ENCODE assay signal across 11 cellular contexts in genomic region chr12:62291888-62292760, GRCh38. TPM values are rescaled to one million over a fixed set of nuclear protein-coding genes. Genes with fewer than 3 reads are reported as not detected.
DNase-seq lines count a peak whose midpoint lies in the region; ATAC-seq lines count a peak whose summit lies in the region.
"Had no signal": no experiment of that assay in that cellular context is flagged by ENCODE, and none has a peak within 500 bp of the region (broad histone marks: within the 10 kb centered on the region; RNA-seq: fewer than 3 reads in every experiment).

No MANE protein-coding gene starts in this region.

- CTCF ChIA-PET in activated CD4-positive, alpha-beta T cell treated with anti-CD3 and anti-CD28 coated beads for 36 hours (lab: Charles Lee), result interaction anchor here (1.1 to 2.1 kb wide), 3 partner anchors 7 to 21 kb away, joined by 3 to 7 read pairs (median 4); no protein-coding TSS in a partner anchor

- peaks cover 76% of the 10 kb centered on the region for H3K4me1 Mint-ChIP-seq in activated CD4-positive, alpha-beta T cell treated with anti-CD3 and anti-CD28 coated beads for 36 hours
- H3K4me1 Mint-ChIP-seq in activated naive CD8-positive, alpha-beta T cell treated with anti-CD3 and anti-CD28 coated beads, Interleukin-2, amount 10 ng/mL, durations not matched to agents 7 days and 5 days, result peaks cover 62% of the 10 kb centered on the region
- H3K4me1 Mint-ChIP-seq: brain had no signal

- no peaks in the 10 kb centered on the region for H3K4me1 ChIP-seq in SJCRH30
- H3K4me1 ChIP-seq: SJSA1 had no signal

- H3K4me3 Mint-ChIP-seq in activated CD4-positive, alpha-beta T cell treated with anti-CD3 and anti-CD28 coated beads for 36 hours, result no peak overlapping the region
- peak overlapping the region; percentile 11 for H3K4me3 Mint-ChIP-seq in activated naive CD8-positive, alpha-beta T cell treated with anti-CD3 and anti-CD28 coated beads, Interleukin-2, amount 10 ng/mL, durations not matched to agents 7 days and 5 days
- H3K4me3 Mint-ChIP-seq: brain had no signal

- intact Hi-C loops in activated CD4-positive, alpha-beta T cell treated with anti-CD3 and anti-CD28 coated beads for 36 hours (cut with DNase I, micrococcal nuclease), result loop anchor here (1.0 to 2.0 kb wide), 2 partner anchors 28 to 31 kb away; partner anchors contain the start of gene USP15 (in 1 of the 2)

- H3K36me3 Mint-ChIP-seq in activated CD4-positive, alpha-beta T cell treated with anti-CD3 and anti-CD28 coated beads for 36 hours (ENCODE audit: low read depth), result peaks cover 71% of the 10 kb centered on the region
- H3K36me3 Mint-ChIP-seq in activated naive CD8-positive, alpha-beta T cell treated with anti-CD3 and anti-CD28 coated beads, Interleukin-2, amount 10 ng/mL, durations not matched to agents 7 days and 5 days, result peaks cover 70% of the 10 kb centered on the region

- no peaks in the 10 kb centered on the region for H3K27me3 Mint-ChIP-seq in activated CD4-positive, alpha-beta T cell treated with anti-CD3 and anti-CD28 coated beads for 36 hours
- H3K27me3 Mint-ChIP-seq in activated naive CD8-positive, alpha-beta T cell treated with anti-CD3 and anti-CD28 coated beads, Interleukin-2, amount 10 ng/mL, durations not matched to agents 7 days and 5 days, result no peaks in the 10 kb centered on the region

- peak overlapping the region; percentile 53 for H3K27ac Mint-ChIP-seq in activated CD4-positive, alpha-beta T cell treated with anti-CD3 and anti-CD28 coated beads for 36 hours
- H3K27ac Mint-ChIP-seq in activated naive CD8-positive, alpha-beta T cell treated with anti-CD3 and anti-CD28 coated beads, Interleukin-2, amount 10 ng/mL, durations not matched to agents 7 days and 5 days, result no peak overlapping the region

- peaks cover 13% of the 10 kb centered on the region for H3K36me3 ChIP-seq in SJCRH30

- no peaks in the 10 kb centered on the region for H3K27me3 ChIP-seq in SJCRH30
- H3K27me3 ChIP-seq: SJSA1, spleen had no signal

- H3K4me3 ChIP-seq in SJCRH30, result no peak overlapping the region
- H3K4me3 ChIP-seq: SJSA1, spleen had no signal

- peak; percentile 86 for ATAC-seq in activated CD4-positive, alpha-beta T cell treated with anti-CD3 and anti-CD28 coated beads for 36 hours
- ATAC-seq in activated naive CD8-positive, alpha-beta T cell treated with anti-CD3 and anti-CD28 coated beads, Interleukin-2, amount 10 ng/mL, durations not matched to agents 7 days and 5 days (ENCODE audit: low read depth), result peak; percentile 37

- H3K27ac ChIP-seq in SJCRH30, result no peak overlapping the region
- H3K27ac ChIP-seq: SJSA1 had no signal

- H3K9me3 ChIP-seq in SJCRH30 (replicated peaks), result no peaks in the 10 kb centered on the region
- H3K9me3 ChIP-seq: SJSA1 had no signal

- peaks cover 27% of the 10 kb centered on the region for H3K9me3 Mint-ChIP-seq in activated CD4-positive, alpha-beta T cell treated with anti-CD3 and anti-CD28 coated beads for 36 hours (ENCODE audit: low read depth)
- H3K9me3 Mint-ChIP-seq in activated naive CD8-positive, alpha-beta T cell treated with anti-CD3 and anti-CD28 coated beads, Interleukin-2, amount 10 ng/mL, durations not matched to agents 7 days and 5 days, result peaks cover 15% of the 10 kb centered on the region

- peak; percentile 56 for DNase-seq in activated CD4-positive, alpha-beta T cell treated with anti-CD3 and anti-CD28 coated beads for 36 hours
- DNase-seq in activated CD4-positive, alpha-beta T cell treated with anti-CD3 and anti-CD28 coated beads for 1 hour, result no peak
- DNase-seq in HT1080 (ENCODE audit: low read depth), result peak; percentile 65
- no peak for DNase-seq in activated naive CD8-positive, alpha-beta T cell treated with anti-CD3 and anti-CD28 coated beads, Interleukin-2, amount 10 ng/mL, durations not matched to agents 7 days and 5 days
- DNase-seq in renal cortical epithelial cell (ENCODE audit: low read depth), result peak; percentile 71
- DNase-seq in NOMO-1 (lab: John Stamatoyannopoulos, UW; ENCODE audit: unreplicated experiment in 2 of 2), result no peak
- DNase-seq in SJCRH30, result no peak
- DNase-seq in NCI-H1694 treated with DMSO at 0.1 percent for 48 hours (lab: John Stamatoyannopoulos, UW), result no peak
- DNase-seq: spleen had no signal

- POLR2A ChIA-PET in activated CD4-positive, alpha-beta T cell treated with anti-CD3 and anti-CD28 coated beads for 36 hours (lab: Charles Lee), result no interaction called here
- POLR2A ChIA-PET in activated naive CD8-positive, alpha-beta T cell treated with anti-CD3 and anti-CD28 coated beads, Interleukin-2, amount 10 ng/mL, durations not matched to agents 7 days and 5 days (lab: Charles Lee), result no interaction called here

RNA-seq across cellular contexts. Expression of gene USP15, which starts 31.9 kb away (rescaled TPM):
- total RNA-seq in activated CD4-positive, alpha-beta T cell treated with anti-CD3 and anti-CD28 coated beads for 36 hours, result 10 to 100 TPM; 87.2 to 98.0 TPM
- 38.2 and 58.4 TPM in 2 replicates for total RNA-seq in HT1080 (2014; rRNA removed; shearing (Covaris generic))
- 37.9 and 38.2 TPM in 2 replicates for polyA plus RNA-seq in HT1080 (2015; cell fraction: cytosol; rRNA removed)
- polyA plus RNA-seq in HT1080 (2015; cell fraction: nucleus; rRNA removed), result 113 and 114 TPM in 2 replicates
- 100 to 1,000 TPM; 163 TPM for total RNA-seq in activated naive CD8-positive, alpha-beta T cell treated with anti-CD3 and anti-CD28 coated beads, Interleukin-2, amount 10 ng/mL, durations not matched to agents 7 days and 5 days
- 50.2 and 62.7 TPM in 2 replicates for total RNA-seq in renal cortical epithelial cell
- 35.5 and 36.6 TPM in 2 replicates for total RNA-seq in SJCRH30 (2014; rRNA removed; shearing (Covaris generic))

Comparison
In these comparisons a context has a peak if more than half of its experiments do, and no peak if none do; other contexts are left out.
1. DNase-seq: peak in activated CD4-positive, alpha-beta T cell treated with anti-CD3 and anti-CD28 coated beads for 36 hours (single experiment), HT1080 (single experiment) and renal cortical epithelial cell (single experiment); none in activated CD4-positive, alpha-beta T cell treated with anti-CD3 and anti-CD28 coated beads for 1 hour (single experiment), activated naive CD8-positive, alpha-beta T cell treated with anti-CD3 and anti-CD28 coated beads, Interleukin-2, amount 10 ng/mL, durations not matched to agents 7 days and 5 days (single experiment), NOMO-1 (0 of 2), SJCRH30 (0 of 2) and NCI-H1694 treated with DMSO at 0.1 percent for 48 hours (single experiment).